ENCODE assay signal across 29 cellular contexts in genomic region chr19:27762933-27763332, GRCh38.
"Had no signal": no experiment of that assay in that cellular context is flagged by ENCODE, and none has a peak within 500 bp of the region (broad histone marks: within the 10 kb centered on the region; RNA-seq: fewer than 3 reads in every experiment).

No MANE protein-coding gene starts in this region.

- H3K36me3 ChIP-seq: ascending aorta, SJCRH30, WERI-Rb-1 had no signal

- H3K27me3 Mint-ChIP-seq: activated CD4-positive, alpha-beta memory T cell treated with anti-CD3 and anti-CD28 coated beads, Interleukin-2, amount 10 ng/mL, durations not matched to agents 7 days and 5 days; activated naive CD4-positive, alpha-beta T cell treated with anti-CD3 and anti-CD28 coated beads, Interleukin-2, amount 50 U/mL, for 24 hours; activated naive CD8-positive, alpha-beta T cell treated with anti-CD3 and anti-CD28 coated beads, Interleukin-2, amount 10 ng/mL, durations not matched to agents 7 days and 5 days; activated T-cell treated with anti-CD3 and anti-CD28 coated beads, Interleukin-2, amount 50 U/mL, for 24 hours; IgD-negative memory B cell had no signal

- H3K36me3 Mint-ChIP-seq: activated naive CD8-positive, alpha-beta T cell treated with anti-CD3 and anti-CD28 coated beads, Interleukin-2, amount 10 ng/mL, durations not matched to agents 7 days and 5 days; IgD-negative memory B cell had no signal

- H3K4me3 ChIP-seq: ascending aorta, PC-9, SJCRH30, SK-N-MC had no signal

- H3K4me1 Mint-ChIP-seq: activated CD4-positive, alpha-beta memory T cell treated with anti-CD3 and anti-CD28 coated beads, Interleukin-2, amount 10 ng/mL, durations not matched to agents 7 days and 5 days; activated naive CD4-positive, alpha-beta T cell treated with anti-CD3 and anti-CD28 coated beads, Interleukin-2, amount 50 U/mL, for 24 hours; activated naive CD8-positive, alpha-beta T cell treated with anti-CD3 and anti-CD28 coated beads, Interleukin-2, amount 10 ng/mL, durations not matched to agents 7 days and 5 days; IgD-negative memory B cell had no signal

- H3K27ac Mint-ChIP-seq: activated CD4-positive, alpha-beta memory T cell treated with anti-CD3 and anti-CD28 coated beads, Interleukin-2, amount 10 ng/mL, durations not matched to agents 7 days and 5 days; activated naive CD4-positive, alpha-beta T cell treated with anti-CD3 and anti-CD28 coated beads, Interleukin-2, amount 50 U/mL, for 24 hours; activated naive CD8-positive, alpha-beta T cell treated with anti-CD3 and anti-CD28 coated beads, Interleukin-2, amount 10 ng/mL, durations not matched to agents 7 days and 5 days; activated T-cell treated with anti-CD3 and anti-CD28 coated beads, Interleukin-2, amount 50 U/mL, for 24 hours; activated T-helper 2 cell treated with anti-CD3 and anti-CD28 coated beads, Interferon-gamma antibody, Interleukin-2, Interleukin-4, amounts not matched to agents 10 μg/mL and 5 μg/mL and 100 μg/mL, durations not matched to agents 14 hours and 24 hours and 36 hours had no signal

- H3K27ac ChIP-seq: ascending aorta, PC-9, RWPE1, SJCRH30, SK-N-MC, WERI-Rb-1 had no signal

- H3K4me1 ChIP-seq: ascending aorta, SJCRH30 had no signal

- H3K27me3 ChIP-seq: ascending aorta, SJCRH30 had no signal

- DNase-seq: activated CD4-positive, alpha-beta memory T cell treated with anti-CD3 and anti-CD28 coated beads, Interleukin-2, amount 10 ng/mL, durations not matched to agents 7 days and 5 days; activated CD4-positive, alpha-beta T cell treated with anti-CD3 and anti-CD28 coated beads for 1 hour; activated CD4-positive, alpha-beta T cell treated with anti-CD3 and anti-CD28 coated beads for 48 hours; activated CD4-positive, CD25-positive, alpha-beta regulatory T cell; activated gamma-delta T cell; activated naive CD4-positive, alpha-beta T cell treated with Interleukin-2 at 50 U/mL for 16 hours; activated naive CD8-positive, alpha-beta T cell treated with anti-CD3 and anti-CD28 coated beads, Interleukin-2, amount 10 ng/mL, durations not matched to agents 7 days and 5 days; activated T-cell treated with anti-CD3 and anti-CD28 coated beads, Interleukin-2, amount 50 U/mL, for 24 hours; amygdala; Karpas-422; KBM-7; NCI-H1048; NCI-H1436 treated with DMSO at 0.1 percent for 48 hours; NCI-H1694 treated with DMSO at 0.1 percent for 48 hours; NCI-H2029; NCI-H345; NCI-H524 treated with DMSO at 0.1 percent for 48 hours; NCI-H748 treated with DMSO at 0.1 percent for 48 hours; PC-9; SHP77; SJCRH30; T1000; WERI-Rb-1 had no signal

- H3K4me3 Mint-ChIP-seq: activated CD4-positive, alpha-beta memory T cell treated with anti-CD3 and anti-CD28 coated beads, Interleukin-2, amount 10 ng/mL, durations not matched to agents 7 days and 5 days; activated naive CD4-positive, alpha-beta T cell treated with anti-CD3 and anti-CD28 coated beads, Interleukin-2, amount 50 U/mL, for 24 hours; activated naive CD8-positive, alpha-beta T cell treated with anti-CD3 and anti-CD28 coated beads, Interleukin-2, amount 10 ng/mL, durations not matched to agents 7 days and 5 days; activated T-cell treated with anti-CD3 and anti-CD28 coated beads, Interleukin-2, amount 50 U/mL, for 24 hours; IgD-negative memory B cell had no signal

- H3K9me3 ChIP-seq: SJCRH30 had no signal
